ENCODE assay signal across 1 cellular context in the genomic region with DNA sequence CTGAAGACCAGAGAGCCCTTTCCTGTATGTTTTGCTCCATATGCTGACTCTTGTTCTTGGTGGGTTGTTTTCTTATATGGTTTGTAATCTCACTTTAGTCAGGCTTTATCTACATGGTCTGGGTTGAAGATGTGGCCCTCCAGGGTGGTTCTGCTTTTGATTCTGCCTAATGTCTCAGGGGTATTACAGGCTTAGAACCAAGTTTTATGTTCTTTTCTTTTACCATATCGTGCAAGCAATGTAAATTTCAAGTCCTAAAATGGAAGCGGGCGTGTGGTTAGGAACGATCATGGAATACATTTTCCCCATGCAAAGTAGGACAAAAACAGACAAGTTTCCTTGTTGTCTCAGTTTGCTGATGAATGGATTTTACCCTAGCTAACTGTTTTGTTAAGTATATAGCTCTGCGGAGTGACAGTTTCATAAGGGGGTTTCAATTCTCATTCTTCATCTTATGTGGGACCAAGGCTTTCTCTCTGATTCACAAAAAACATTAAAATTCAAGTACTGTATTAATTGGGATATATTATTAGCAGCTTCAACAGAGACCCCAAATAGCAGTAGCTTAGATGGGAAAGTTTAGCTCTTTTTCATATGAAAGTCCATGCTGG.
TF ChIP-seq lines count a peak whose summit lies in the region.

No MANE protein-coding gene starts in this region.

TF ChIP-seq in GM12878, 131 proteins besides CTCF, POLR2A, EP300 and RAD21:
- no peak for TF ChIP-seq HDAC6 (IDR thresholded peaks at IDR 0.05; ENCODE audit: unreplicated experiment)
- TF ChIP-seq NFYA (IDR thresholded peaks at IDR 0.05; ENCODE audit: borderline replicate concordance, low read depth, low read length): no peak
- TF ChIP-seq, protein P1, sequence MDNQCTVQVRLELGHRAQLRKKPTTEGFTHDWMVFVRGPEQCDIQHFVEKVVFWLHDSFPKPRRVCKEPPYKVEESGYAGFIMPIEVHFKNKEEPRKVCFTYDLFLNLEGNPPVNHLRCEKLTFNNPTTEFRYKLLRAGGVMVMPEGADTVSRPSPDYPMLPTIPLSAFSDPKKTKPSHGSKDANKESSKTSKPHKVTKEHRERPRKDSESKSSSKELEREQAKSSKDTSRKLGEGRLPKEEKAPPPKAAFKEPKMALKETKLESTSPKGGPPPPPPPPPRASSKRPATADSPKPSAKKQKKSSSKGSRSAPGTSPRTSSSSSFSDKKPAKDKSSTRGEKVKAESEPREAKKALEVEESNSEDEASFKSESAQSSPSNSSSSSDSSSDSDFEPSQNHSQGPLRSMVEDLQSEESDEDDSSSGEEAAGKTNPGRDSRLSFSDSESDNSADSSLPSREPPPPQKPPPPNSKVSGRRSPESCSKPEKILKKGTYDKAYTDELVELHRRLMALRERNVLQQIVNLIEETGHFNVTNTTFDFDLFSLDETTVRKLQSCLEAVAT (IDR thresholded peaks at IDR 0.05): no peak
- TF ChIP-seq, protein P2, sequence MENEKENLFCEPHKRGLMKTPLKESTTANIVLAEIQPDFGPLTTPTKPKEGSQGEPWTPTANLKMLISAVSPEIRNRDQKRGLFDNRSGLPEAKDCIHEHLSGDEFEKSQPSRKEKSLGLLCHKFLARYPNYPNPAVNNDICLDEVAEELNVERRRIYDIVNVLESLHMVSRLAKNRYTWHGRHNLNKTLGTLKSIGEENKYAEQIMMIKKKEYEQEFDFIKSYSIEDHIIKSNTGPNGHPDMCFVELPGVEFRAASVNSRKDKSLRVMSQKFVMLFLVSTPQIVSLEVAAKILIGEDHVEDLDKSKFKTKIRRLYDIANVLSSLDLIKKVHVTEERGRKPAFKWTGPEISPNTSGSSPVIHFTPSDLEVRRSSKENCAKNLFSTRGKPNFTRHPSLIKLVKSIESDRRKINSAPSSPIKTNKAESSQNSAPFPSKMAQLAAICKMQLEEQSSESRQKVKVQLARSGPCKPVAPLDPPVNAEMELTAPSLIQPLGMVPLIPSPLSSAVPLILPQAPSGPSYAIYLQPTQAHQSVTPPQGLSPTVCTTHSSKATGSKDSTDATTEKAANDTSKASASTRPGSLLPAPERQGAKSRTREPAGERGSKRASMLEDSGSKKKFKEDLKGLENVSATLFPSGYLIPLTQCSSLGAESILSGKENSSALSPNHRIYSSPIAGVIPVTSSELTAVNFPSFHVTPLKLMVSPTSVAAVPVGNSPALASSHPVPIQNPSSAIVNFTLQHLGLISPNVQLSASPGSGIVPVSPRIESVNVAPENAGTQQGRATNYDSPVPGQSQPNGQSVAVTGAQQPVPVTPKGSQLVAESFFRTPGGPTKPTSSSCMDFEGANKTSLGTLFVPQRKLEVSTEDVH (IDR thresholded peaks at IDR 0.05; ENCODE audit: low read depth, partially characterized antibody): no peak
- TF ChIP-seq RUNX3 (IDR thresholded peaks at IDR 0.05; ENCODE audit: low read length): peak; percentile 41; the same call in 1 of the 2 replicates
- TF ChIP-seq, protein P3, sequence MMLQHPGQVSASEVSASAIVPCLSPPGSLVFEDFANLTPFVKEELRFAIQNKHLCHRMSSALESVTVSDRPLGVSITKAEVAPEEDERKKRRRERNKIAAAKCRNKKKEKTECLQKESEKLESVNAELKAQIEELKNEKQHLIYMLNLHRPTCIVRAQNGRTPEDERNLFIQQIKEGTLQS (IDR thresholded peaks at IDR 0.05; ENCODE audit: borderline replicate concordance, extremely low read depth, low read depth, low read length): no peak
- no peak for TF ChIP-seq TAF1 (IDR thresholded peaks at IDR 0.05; ENCODE audit: borderline replicate concordance, low read depth, low read length)
- no peak for TF ChIP-seq BMI1 (IDR thresholded peaks at IDR 0.05; ENCODE audit: borderline replicate concordance)
- TF ChIP-seq SRF (IDR thresholded peaks at IDR 0.05; ENCODE audit: low read depth in 2 of 2, low read length in 2 of 2): no peak
- TF ChIP-seq, protein P4, sequence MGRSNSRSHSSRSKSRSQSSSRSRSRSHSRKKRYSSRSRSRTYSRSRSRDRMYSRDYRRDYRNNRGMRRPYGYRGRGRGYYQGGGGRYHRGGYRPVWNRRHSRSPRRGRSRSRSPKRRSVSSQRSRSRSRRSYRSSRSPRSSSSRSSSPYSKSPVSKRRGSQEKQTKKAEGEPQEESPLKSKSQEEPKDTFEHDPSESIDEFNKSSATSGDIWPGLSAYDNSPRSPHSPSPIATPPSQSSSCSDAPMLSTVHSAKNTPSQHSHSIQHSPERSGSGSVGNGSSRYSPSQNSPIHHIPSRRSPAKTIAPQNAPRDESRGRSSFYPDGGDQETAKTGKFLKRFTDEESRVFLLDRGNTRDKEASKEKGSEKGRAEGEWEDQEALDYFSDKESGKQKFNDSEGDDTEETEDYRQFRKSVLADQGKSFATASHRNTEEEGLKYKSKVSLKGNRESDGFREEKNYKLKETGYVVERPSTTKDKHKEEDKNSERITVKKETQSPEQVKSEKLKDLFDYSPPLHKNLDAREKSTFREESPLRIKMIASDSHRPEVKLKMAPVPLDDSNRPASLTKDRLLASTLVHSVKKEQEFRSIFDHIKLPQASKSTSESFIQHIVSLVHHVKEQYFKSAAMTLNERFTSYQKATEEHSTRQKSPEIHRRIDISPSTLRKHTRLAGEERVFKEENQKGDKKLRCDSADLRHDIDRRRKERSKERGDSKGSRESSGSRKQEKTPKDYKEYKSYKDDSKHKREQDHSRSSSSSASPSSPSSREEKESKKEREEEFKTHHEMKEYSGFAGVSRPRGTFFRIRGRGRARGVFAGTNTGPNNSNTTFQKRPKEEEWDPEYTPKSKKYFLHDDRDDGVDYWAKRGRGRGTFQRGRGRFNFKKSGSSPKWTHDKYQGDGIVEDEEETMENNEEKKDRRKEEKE (IDR thresholded peaks at IDR 0.05): no peak
- TF ChIP-seq TBL1XR1 (IDR thresholded peaks at IDR 0.05; ENCODE audit: low read depth, low read length): no peak
- TF ChIP-seq SIN3A (IDR thresholded peaks at IDR 0.05; ENCODE audit: low read depth, low read length): no peak
- TF ChIP-seq KDM1A (IDR thresholded peaks at IDR 0.05; ENCODE audit: borderline replicate concordance): no peak
- TF ChIP-seq, protein P5, sequence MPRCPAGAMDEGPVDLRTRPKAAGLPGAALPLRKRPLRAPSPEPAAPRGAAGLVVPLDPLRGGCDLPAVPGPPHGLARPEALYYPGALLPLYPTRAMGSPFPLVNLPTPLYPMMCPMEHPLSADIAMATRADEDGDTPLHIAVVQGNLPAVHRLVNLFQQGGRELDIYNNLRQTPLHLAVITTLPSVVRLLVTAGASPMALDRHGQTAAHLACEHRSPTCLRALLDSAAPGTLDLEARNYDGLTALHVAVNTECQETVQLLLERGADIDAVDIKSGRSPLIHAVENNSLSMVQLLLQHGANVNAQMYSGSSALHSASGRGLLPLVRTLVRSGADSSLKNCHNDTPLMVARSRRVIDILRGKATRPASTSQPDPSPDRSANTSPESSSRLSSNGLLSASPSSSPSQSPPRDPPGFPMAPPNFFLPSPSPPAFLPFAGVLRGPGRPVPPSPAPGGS (IDR thresholded peaks at IDR 0.05; ENCODE audit: borderline replicate concordance, insufficient read depth, low read depth, low read length, poor library complexity, severe bottlenecking): no peak
- peak; percentile 69 for TF ChIP-seq IKZF1 (conservative IDR thresholded peaks at IDR 0.05)
- TF ChIP-seq, protein P6, sequence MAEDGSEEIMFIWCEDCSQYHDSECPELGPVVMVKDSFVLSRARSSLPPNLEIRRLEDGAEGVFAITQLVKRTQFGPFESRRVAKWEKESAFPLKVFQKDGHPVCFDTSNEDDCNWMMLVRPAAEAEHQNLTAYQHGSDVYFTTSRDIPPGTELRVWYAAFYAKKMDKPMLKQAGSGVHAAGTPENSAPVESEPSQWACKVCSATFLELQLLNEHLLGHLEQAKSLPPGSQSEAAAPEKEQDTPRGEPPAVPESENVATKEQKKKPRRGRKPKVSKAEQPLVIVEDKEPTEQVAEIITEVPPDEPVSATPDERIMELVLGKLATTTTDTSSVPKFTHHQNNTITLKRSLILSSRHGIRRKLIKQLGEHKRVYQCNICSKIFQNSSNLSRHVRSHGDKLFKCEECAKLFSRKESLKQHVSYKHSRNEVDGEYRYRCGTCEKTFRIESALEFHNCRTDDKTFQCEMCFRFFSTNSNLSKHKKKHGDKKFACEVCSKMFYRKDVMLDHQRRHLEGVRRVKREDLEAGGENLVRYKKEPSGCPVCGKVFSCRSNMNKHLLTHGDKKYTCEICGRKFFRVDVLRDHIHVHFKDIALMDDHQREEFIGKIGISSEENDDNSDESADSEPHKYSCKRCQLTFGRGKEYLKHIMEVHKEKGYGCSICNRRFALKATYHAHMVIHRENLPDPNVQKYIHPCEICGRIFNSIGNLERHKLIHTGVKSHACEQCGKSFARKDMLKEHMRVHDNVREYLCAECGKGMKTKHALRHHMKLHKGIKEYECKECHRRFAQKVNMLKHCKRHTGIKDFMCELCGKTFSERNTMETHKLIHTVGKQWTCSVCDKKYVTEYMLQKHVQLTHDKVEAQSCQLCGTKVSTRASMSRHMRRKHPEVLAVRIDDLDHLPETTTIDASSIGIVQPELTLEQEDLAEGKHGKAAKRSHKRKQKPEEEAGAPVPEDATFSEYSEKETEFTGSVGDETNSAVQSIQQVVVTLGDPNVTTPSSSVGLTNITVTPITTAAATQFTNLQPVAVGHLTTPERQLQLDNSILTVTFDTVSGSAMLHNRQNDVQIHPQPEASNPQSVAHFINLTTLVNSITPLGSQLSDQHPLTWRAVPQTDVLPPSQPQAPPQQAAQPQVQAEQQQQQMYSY (CRISPR knock-in tag; IDR thresholded peaks at IDR 0.05): no peak
- TF ChIP-seq SP1 (IDR thresholded peaks at IDR 0.05; ENCODE audit: low read depth, low read length): no peak
- no peak for TF ChIP-seq CBX5 (IDR thresholded peaks at IDR 0.05; ENCODE audit: low read depth)
- TF ChIP-seq MEF2A (IDR thresholded peaks at IDR 0.05; ENCODE audit: insufficient read depth, low read depth, low read length): no peak
- peak; percentile 71 for TF ChIP-seq MEF2B (IDR thresholded peaks at IDR 0.05; ENCODE audit: partially characterized antibody, poor library complexity, severe bottlenecking)
- TF ChIP-seq RCOR1 (conservative IDR thresholded peaks at IDR 0.05; ENCODE audit: low read depth, low read length): no peak
- TF ChIP-seq KLF5 (IDR thresholded peaks at IDR 0.05; ENCODE audit: partially characterized antibody): no peak
- no peak for TF ChIP-seq STAT3 (IDR thresholded peaks at IDR 0.05; ENCODE audit: low read depth, low read length)
- TF ChIP-seq ZZZ3 (IDR thresholded peaks at IDR 0.05; ENCODE audit: control insufficient read depth, insufficient read length, low read depth): no peak
- peak; percentile 32; the same call in 1 of the 2 replicates for TF ChIP-seq MTA2 (IDR thresholded peaks at IDR 0.05; ENCODE audit: low read depth)
- TF ChIP-seq ZSCAN29 (IDR thresholded peaks at IDR 0.05): no peak
- TF ChIP-seq, protein P7, sequence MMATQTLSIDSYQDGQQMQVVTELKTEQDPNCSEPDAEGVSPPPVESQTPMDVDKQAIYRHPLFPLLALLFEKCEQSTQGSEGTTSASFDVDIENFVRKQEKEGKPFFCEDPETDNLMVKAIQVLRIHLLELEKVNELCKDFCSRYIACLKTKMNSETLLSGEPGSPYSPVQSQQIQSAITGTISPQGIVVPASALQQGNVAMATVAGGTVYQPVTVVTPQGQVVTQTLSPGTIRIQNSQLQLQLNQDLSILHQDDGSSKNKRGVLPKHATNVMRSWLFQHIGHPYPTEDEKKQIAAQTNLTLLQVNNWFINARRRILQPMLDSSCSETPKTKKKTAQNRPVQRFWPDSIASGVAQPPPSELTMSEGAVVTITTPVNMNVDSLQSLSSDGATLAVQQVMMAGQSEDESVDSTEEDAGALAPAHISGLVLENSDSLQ (IDR thresholded peaks at IDR 0.05): peak; percentile 53; the same call in 1 of the 2 replicates
- peak; percentile 47 to 67; a peak in 2 of 4 replicates for TF ChIP-seq IKZF2 (IDR thresholded peaks at IDR 0.05)
- TF ChIP-seq, protein P8, sequence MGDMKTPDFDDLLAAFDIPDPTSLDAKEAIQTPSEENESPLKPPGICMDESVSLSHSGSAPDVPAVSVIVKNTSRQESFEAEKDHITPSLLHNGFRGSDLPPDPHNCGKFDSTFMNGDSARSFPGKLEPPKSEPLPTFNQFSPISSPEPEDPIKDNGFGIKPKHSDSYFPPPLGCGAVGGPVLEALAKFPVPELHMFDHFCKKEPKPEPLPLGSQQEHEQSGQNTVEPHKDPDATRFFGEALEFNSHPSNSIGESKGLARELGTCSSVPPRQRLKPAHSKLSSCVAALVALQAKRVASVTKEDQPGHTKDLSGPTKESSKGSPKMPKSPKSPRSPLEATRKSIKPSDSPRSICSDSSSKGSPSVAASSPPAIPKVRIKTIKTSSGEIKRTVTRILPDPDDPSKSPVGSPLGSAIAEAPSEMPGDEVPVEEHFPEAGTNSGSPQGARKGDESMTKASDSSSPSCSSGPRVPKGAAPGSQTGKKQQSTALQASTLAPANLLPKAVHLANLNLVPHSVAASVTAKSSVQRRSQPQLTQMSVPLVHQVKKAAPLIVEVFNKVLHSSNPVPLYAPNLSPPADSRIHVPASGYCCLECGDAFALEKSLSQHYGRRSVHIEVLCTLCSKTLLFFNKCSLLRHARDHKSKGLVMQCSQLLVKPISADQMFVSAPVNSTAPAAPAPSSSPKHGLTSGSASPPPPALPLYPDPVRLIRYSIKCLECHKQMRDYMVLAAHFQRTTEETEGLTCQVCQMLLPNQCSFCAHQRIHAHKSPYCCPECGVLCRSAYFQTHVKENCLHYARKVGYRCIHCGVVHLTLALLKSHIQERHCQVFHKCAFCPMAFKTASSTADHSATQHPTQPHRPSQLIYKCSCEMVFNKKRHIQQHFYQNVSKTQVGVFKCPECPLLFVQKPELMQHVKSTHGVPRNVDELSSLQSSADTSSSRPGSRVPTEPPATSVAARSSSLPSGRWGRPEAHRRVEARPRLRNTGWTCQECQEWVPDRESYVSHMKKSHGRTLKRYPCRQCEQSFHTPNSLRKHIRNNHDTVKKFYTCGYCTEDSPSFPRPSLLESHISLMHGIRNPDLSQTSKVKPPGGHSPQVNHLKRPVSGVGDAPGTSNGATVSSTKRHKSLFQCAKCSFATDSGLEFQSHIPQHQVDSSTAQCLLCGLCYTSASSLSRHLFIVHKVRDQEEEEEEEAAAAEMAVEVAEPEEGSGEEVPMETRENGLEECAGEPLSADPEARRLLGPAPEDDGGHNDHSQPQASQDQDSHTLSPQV (IDR thresholded peaks at IDR 0.05): no peak
- TF ChIP-seq HCFC1 (IDR thresholded peaks at IDR 0.05; ENCODE audit: low read length): no peak
- no peak for TF ChIP-seq SMC3 (IDR thresholded peaks at IDR 0.05; ENCODE audit: borderline replicate concordance, low read length)
- TF ChIP-seq, protein P9, sequence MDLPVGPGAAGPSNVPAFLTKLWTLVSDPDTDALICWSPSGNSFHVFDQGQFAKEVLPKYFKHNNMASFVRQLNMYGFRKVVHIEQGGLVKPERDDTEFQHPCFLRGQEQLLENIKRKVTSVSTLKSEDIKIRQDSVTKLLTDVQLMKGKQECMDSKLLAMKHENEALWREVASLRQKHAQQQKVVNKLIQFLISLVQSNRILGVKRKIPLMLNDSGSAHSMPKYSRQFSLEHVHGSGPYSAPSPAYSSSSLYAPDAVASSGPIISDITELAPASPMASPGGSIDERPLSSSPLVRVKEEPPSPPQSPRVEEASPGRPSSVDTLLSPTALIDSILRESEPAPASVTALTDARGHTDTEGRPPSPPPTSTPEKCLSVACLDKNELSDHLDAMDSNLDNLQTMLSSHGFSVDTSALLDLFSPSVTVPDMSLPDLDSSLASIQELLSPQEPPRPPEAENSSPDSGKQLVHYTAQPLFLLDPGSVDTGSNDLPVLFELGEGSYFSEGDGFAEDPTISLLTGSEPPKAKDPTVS (IDR thresholded peaks at IDR 0.05; ENCODE audit: low read depth, low read length): no peak
- TF ChIP-seq SIX5 (IDR thresholded peaks at IDR 0.05; ENCODE audit: low read depth, low read length, severe bottlenecking): no peak
